ENCODE assay signal across 32 cellular contexts in genomic region chr5:38794986-38795385, GRCh38. TPM values are rescaled to one million over a fixed set of nuclear protein-coding genes. Genes with fewer than 3 reads are reported as not detected.
"Had no signal": no experiment of that assay in that cellular context is flagged by ENCODE, and none has a peak within 500 bp of the region (broad histone marks: within the 10 kb centered on the region; RNA-seq: fewer than 3 reads in every experiment).

No MANE protein-coding gene starts in this region.

- H3K27me3 ChIP-seq: ascending aorta had no signal

- H2AFZ ChIP-seq: PC-9 had no signal

- H3K4me1 ChIP-seq: ascending aorta had no signal

- H3K4me3 ChIP-seq: ascending aorta, K562, PC-9 had no signal

- H3K36me3 ChIP-seq: ascending aorta had no signal

- ATAC-seq: activated naive CD4-positive, alpha-beta T cell treated with anti-CD3 and anti-CD28 coated beads, Interleukin-2, amount 50 U/mL, for 72 hours; activated naive CD8-positive, alpha-beta T cell treated with anti-CD3 and anti-CD28 coated beads, Interleukin-2, amount 50 U/mL, for 24 hours; activated T-cell treated with anti-CD3 and anti-CD28 coated beads, Interleukin-2, amount 50 U/mL, for 4 hours; K562 had no signal

- H3K27ac ChIP-seq: ascending aorta, PC-9, VCaP had no signal

- H3K9me3 ChIP-seq: ascending aorta had no signal

- H3K4me2 ChIP-seq: PC-9 had no signal

- DNase-seq: activated B cell treated with CpG ODN at 0.5 μM for 24 hours; activated CD4-positive, alpha-beta memory T cell treated with anti-CD3 and anti-CD28 coated beads for 36 hours; activated CD4-positive, alpha-beta T cell treated with anti-CD3 and anti-CD28 coated beads for 4 hours; activated CD4-positive, alpha-beta T cell treated with anti-CD3 and anti-CD28 coated beads, Interleukin-2, amount 50 U/mL, for 1 hour; activated CD4-positive, CD25-positive, alpha-beta regulatory T cell treated with anti-CD3 and anti-CD28 coated beads, Interleukin-2, amount 50 U/mL, for 72 hours; activated CD8-positive, alpha-beta memory T cell treated with anti-CD3 and anti-CD28 coated beads, Interleukin-2, amount 50 U/mL, for 4 hours; activated gamma-delta T cell treated with Interleukin-2 at 50 U/mL for 16 hours; activated naive CD4-positive, alpha-beta T cell treated with anti-CD3 and anti-CD28 coated beads for 36 hours; activated naive CD8-positive, alpha-beta T cell treated with anti-CD3 and anti-CD28 coated beads, Interleukin-2, amount 50 U/mL, for 24 hours; activated T-cell treated with anti-CD3 and anti-CD28 coated beads for 4 hours; activated T-cell treated with anti-CD3 and anti-CD28 coated beads, Interleukin-2, amount 50 U/mL, for 4 hours; amygdala; NCI-H1105 treated with DMSO at 0.1 percent for 48 hours; NCI-H1436; NCI-H1694; NCI-H1930; NCI-H2081 treated with DMSO at 0.1 percent for 48 hours; NCI-H226; NCI-H524 treated with DMSO at 0.1 percent for 48 hours; NK-92 treated with Interleukin-12 subunit alpha and Interleukin-12 subunit beta, amount 100 ng/mL, for 24 hours; PC-9; Right ventricle myocardium superior; SW 1271; T-helper 1 cell; T-helper 2 cell; T-helper 9 cell had no signal

RNA-seq across cellular contexts. Expression of gene OSMR, which starts 50.8 kb away (rescaled TPM):
- total RNA-seq: activated T-helper 1 cell treated with anti-CD3 and anti-CD28 coated beads, Interleukin-12 subunit alpha, Interleukin-12 subunit beta, Interleukin-2, Interleukin-4 antibody, amounts not matched to agents 30 ng/mL and 10 ng/mL and 1 ng/mL, durations not matched to agents 14 hours and 24 hours and 36 hours; OCI-LY7 had no signal
